Comparison of ENCODE assay signal across 8 cellular contexts in genomic region chr17:50346313-50347086, GRCh38. TPM values are rescaled to one million over a fixed set of nuclear protein-coding genes. Genes with fewer than 3 reads are reported as not detected.
DNase-seq lines count a peak whose midpoint lies in the region; ATAC-seq and TF ChIP-seq lines count a peak whose summit lies in the region.

No MANE protein-coding gene starts in this region.

- H3K27ac ChIP-seq in PC-9 (no peak overlapping the region), iPS-20b (ENCODE audit: low read length) (no peak overlapping the region)

- H3F3A ChIP-seq in PC-9 (ENCODE audit: insufficient read depth, low read depth), result peaks cover 20% of the 10 kb centered on the region; the same call in 1 of the 2 replicates

- no peaks in the 10 kb centered on the region; the same call in none of the 2 replicates for H4K20me1 ChIP-seq in PC-9 (ENCODE audit: insufficient read depth)

- no peak for TF ChIP-seq CTCF in PC-9 (conservative IDR thresholded peaks at IDR 0.05)

- H3K9me3 ChIP-seq in PC-9 (ENCODE audit: insufficient read depth, low read depth), result no peaks in the 10 kb centered on the region
- H3K9me3 ChIP-seq in iPS-20b (ENCODE audit: insufficient read depth, low read depth, low read length), result no peaks in the 10 kb centered on the region

- no TSS peak for BruUV-seq in PC-9 (replicated peaks; lab: Mats Ljungman, UMichigan)

- H3K36me3 ChIP-seq in PC-9 (ENCODE audit: low read depth) (no peaks in the 10 kb centered on the region), iPS-20b (ENCODE audit: insufficient read depth, low read depth, low read length) (no peaks in the 10 kb centered on the region)

- peak overlapping the region; percentile 80 for H3K9ac ChIP-seq in iPS-20b (ENCODE audit: low read depth, low read length)

- H3K27me3 ChIP-seq in PC-9 (ENCODE audit: insufficient read depth, low read depth) (no peaks in the 10 kb centered on the region), iPS-20b (ENCODE audit: insufficient read depth, low read length) (peaks cover 18% of the 10 kb centered on the region)

- POLR2A ChIA-PET in PC-9 (lab: Charles Lee; ENCODE audit: unreplicated experiment), result interaction anchor here (0.6 kb wide), 1 partner anchor 661 kb away, joined by 6 read pairs; no protein-coding TSS in a partner anchor

- H3K4me3 ChIP-seq in PC-9, result peak overlapping the region; percentile 61
- peak overlapping the region; percentile 86 for H3K4me3 ChIP-seq in iPS-20b (ENCODE audit: low read length)

- intact Hi-C loops in PC-9 (cut with micrococcal nuclease; ENCODE audit: unreplicated experiment), result no loop called here

- no peaks in the 10 kb centered on the region for H3K9me2 ChIP-seq in PC-9 (ENCODE audit: insufficient read depth)

- H2AFZ ChIP-seq in PC-9, result peak overlapping the region; percentile 85

- peaks cover 22% of the 10 kb centered on the region for H3K79me2 ChIP-seq in PC-9 (ENCODE audit: low read depth)

- ATAC-seq in HG02763 (IDR thresholded peaks at IDR 0.05; ENCODE audit: unreplicated experiment), result peak; percentile 38

- peak; percentile 26 for DNase-seq in NOMO-1 treated with DMSO at 0.1 percent for 48 hours (lab: John Stamatoyannopoulos, UW; ENCODE audit: unreplicated experiment)
- no peak for DNase-seq in NOMO-1 (lab: John Stamatoyannopoulos, UW; ENCODE audit: unreplicated experiment in 2 of 2)
- peak; percentile 35 to 51 for DNase-seq in PC-9
- peak; percentile 45 for DNase-seq in amniotic stem cell (lab: John Stamatoyannopoulos, UW)
- DNase-seq in stimulated activated CD4-positive, alpha-beta T cell treated with anti-CD3 and anti-CD28 coated beads, Interleukin-12 subunit alpha, Interleukin-12 subunit beta, amount 100 ng/mL, for 24 hours (ENCODE audit: low read depth in 2 of 2), result peak; percentile 23 to 52
- no peak for DNase-seq in DMS79 (lab: John Stamatoyannopoulos, UW)

- H3K4me1 ChIP-seq in PC-9 (replicated peaks; ENCODE audit: insufficient read depth), result 0 out of 2 replicates have a peak, but pooled peaks cover 8% of the 10 kb centered on the region
- H3K4me1 ChIP-seq in iPS-20b (ENCODE audit: insufficient read depth, low read length), result peaks cover 13% of the 10 kb centered on the region

- CTCF ChIA-PET in PC-9 (lab: Charles Lee), result interaction anchor here (0.5 to 1.0 kb wide), 4 partner anchors 16 to 638 kb away, joined by 3 to 8 read pairs (median 4); no protein-coding TSS in a partner anchor

- peak overlapping the region; percentile 78 for H3K4me2 ChIP-seq in PC-9

RNA-seq across cellular contexts. Expression of gene XYLT2, which starts 0.6 kb away (rescaled TPM):
- 34.0 and 37.5 TPM in 2 replicates for total RNA-seq in PC-9 (2021)

RNA-seq across cellular contexts. Expression of gene MRPL27, which starts 26.5 kb away (rescaled TPM):
- 42.6 and 48.3 TPM in 2 replicates for total RNA-seq in PC-9 (2021)

RNA-seq across cellular contexts. Expression of gene EME1, which starts 26.5 kb away (rescaled TPM):
- 18.2 and 21.0 TPM in 2 replicates for total RNA-seq in PC-9 (2021)

RNA-seq across cellular contexts. Expression of gene LRRC59, which starts 50.8 kb away (rescaled TPM):
- total RNA-seq in PC-9 (2021), result 72.9 and 102 TPM in 2 replicates

Comparison
In these comparisons a context has a peak if more than half of its experiments do, and no peak if none do; other contexts are left out.
1. DNase-seq: peak in NOMO-1 treated with DMSO at 0.1 percent for 48 hours (single experiment), PC-9 (2 of 2), amniotic stem cell (single experiment) and stimulated activated CD4-positive, alpha-beta T cell treated with anti-CD3 and anti-CD28 coated beads, Interleukin-12 subunit alpha, Interleukin-12 subunit beta, amount 100 ng/mL, for 24 hours (2 of 2); none in NOMO-1 (0 of 2) and DMS79 (single experiment).